ENCODE assay signal across 8 cellular contexts in the genomic region with DNA sequence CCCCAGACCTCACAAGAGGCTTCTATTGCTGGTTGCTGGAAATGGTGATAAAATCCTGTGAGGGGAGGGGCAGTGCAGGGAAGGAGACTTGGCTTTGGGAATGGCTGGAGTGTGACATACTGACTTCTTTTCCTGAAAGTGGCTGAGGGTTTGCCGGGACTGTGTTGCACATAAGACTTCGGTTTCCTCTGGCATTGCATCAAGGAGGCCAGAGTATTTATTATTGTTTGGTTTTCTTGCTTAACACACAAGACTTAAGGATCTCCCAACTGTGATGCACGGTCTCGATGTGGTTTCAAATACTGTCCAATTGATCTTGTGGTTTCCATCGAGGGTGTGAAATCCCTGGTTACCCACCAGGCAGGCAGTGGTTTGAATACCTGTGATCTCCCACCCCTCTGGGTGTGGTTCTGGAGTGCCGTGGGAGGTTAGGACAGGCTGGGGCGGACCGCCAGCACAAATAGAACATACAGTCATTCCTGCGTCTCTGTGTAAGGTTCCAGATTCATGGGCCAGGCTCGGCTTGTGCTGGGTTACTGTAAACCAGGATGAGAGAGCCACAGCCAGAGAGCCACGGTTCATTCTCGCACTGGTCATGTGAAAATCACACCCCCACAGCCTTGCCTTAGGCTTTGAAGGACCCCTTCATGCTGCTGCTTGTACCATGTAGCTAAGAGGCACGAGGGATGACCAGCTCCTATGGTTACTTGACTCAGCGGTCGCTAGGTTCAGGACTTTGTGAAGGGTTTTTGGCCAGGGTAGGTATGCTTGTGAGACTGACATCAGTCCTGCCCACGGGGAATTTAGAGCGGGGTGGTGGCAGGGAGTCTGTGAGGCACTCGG. TPM values are rescaled to one million over a fixed set of nuclear protein-coding genes. Genes with fewer than 3 reads are reported as not detected.
DNase-seq lines count a peak whose midpoint lies in the region; ATAC-seq and TF ChIP-seq lines count a peak whose summit lies in the region.

No MANE protein-coding gene starts in this region.

- DNase-seq in CD4-positive, alpha-beta T cell, result no peak
- DNase-seq in heart left ventricle (peak in 4 of 5 donors; percentile 63 to 87 (median 70)), prostate gland (ENCODE audit: low spot score) (peak; percentile 85), NCI-H526 (lab: John Stamatoyannopoulos, UW) (no peak), COLO829 (ENCODE audit: low spot score) (no peak), retina (no peak)

- H3K27me3 ChIP-seq in CD4-positive, alpha-beta T cell (ENCODE audit: control insufficient read depth, insufficient read depth, low read length), result no peaks in the 10 kb centered on the region
- H3K27me3 ChIP-seq in heart left ventricle (no peaks in the 10 kb centered on the region), prostate gland (replicated peaks; ENCODE audit: insufficient read depth) (no peaks in the 10 kb centered on the region)

- H3K4me3 ChIP-seq in heart left ventricle (peak overlapping the region in 10 of 12 donors; percentile 1 to 33 (median 15)), prostate gland (peak overlapping the region in 1 of 2 donors; percentile 20)

- peaks cover 32 to 97% (median 89%) of the 10 kb centered on the region in 12 donors for H3K4me1 ChIP-seq in heart left ventricle
- H3K4me1 ChIP-seq in prostate gland (replicated peaks), result peaks cover 40% of the 10 kb centered on the region

- CTCF ChIA-PET in CD4-positive, alpha-beta T cell (lab: Charles Lee), result interaction anchor here (0.5 kb wide), 1 partner anchor 706 kb away, joined by 4 read pairs; no protein-coding TSS in a partner anchor

- WGBS in adipose tissue, 3 donors, result 28 to 69% (median 34%) methylated on average over 18 of the region's 18 CpGs
- WGBS in heart left ventricle, 4 donors, result 12 to 22% (median 14%) methylated on average over 11 to 18 of the region's 18 CpGs
- WGBS in prostate gland, result 19% methylated on average over 18 of the region's 18 CpGs

- peaks cover 62% of the 10 kb centered on the region for H3K4me1 Mint-ChIP-seq in CD4-positive, alpha-beta T cell (ENCODE audit: low read depth)
- H3K4me1 Mint-ChIP-seq in activated T-helper 17 cell treated with anti-CD3 and anti-CD28 coated beads, Interleukin-2, amount 50 U/mL, for 72 hours, result peaks cover 32% of the 10 kb centered on the region

- no peaks in the 10 kb centered on the region for H3K9me3 Mint-ChIP-seq in CD4-positive, alpha-beta T cell
- no peaks in the 10 kb centered on the region for H3K9me3 Mint-ChIP-seq in activated T-helper 17 cell treated with anti-CD3 and anti-CD28 coated beads, Interleukin-2, amount 50 U/mL, for 72 hours

- POLR2A ChIA-PET in CD4-positive, alpha-beta T cell (lab: Charles Lee), result no interaction called here

- no peaks in the 10 kb centered on the region for H3K36me3 ChIP-seq in heart left ventricle
- no peaks in the 10 kb centered on the region for H3K36me3 ChIP-seq in prostate gland

- TF ChIP-seq CTCF in CD4-positive, alpha-beta T cell (IDR thresholded peaks at IDR 0.05), result no peak
- TF ChIP-seq CTCF in heart left ventricle (IDR thresholded peaks at IDR 0.05) (no peak), prostate gland (IDR thresholded peaks at IDR 0.05) (no peak)

- peak overlapping the region; percentile 40 for H3K27ac Mint-ChIP-seq in CD4-positive, alpha-beta T cell
- H3K27ac Mint-ChIP-seq in activated T-helper 17 cell treated with anti-CD3 and anti-CD28 coated beads, Interleukin-2, amount 50 U/mL, for 72 hours, result no peak overlapping the region

- no peak for ATAC-seq in CD4-positive, alpha-beta T cell (ENCODE audit: poor library complexity)
- ATAC-seq in heart left ventricle, result peak; percentile 79 to 81 (median 80)
- ATAC-seq in activated T-helper 17 cell treated with anti-CD3 and anti-CD28 coated beads, Interleukin-2, amount 50 U/mL, for 72 hours (replicated peaks), result no peak

- TF ChIP-seq POLR2A in heart left ventricle (IDR thresholded peaks at IDR 0.05) (peak in 1 of 2 donors; percentile 24), prostate gland (IDR thresholded peaks at IDR 0.05) (no peak)

- H3K27me3 Mint-ChIP-seq in CD4-positive, alpha-beta T cell, result no peaks in the 10 kb centered on the region
- H3K27me3 Mint-ChIP-seq in activated T-helper 17 cell treated with anti-CD3 and anti-CD28 coated beads, Interleukin-2, amount 50 U/mL, for 72 hours, result no peaks in the 10 kb centered on the region

- no peaks in the 10 kb centered on the region for H3K9me3 ChIP-seq in CD4-positive, alpha-beta T cell (ENCODE audit: control insufficient read depth, low read length)
- H3K9me3 ChIP-seq in heart left ventricle (no peaks in the 10 kb centered on the region), prostate gland (no peaks in the 10 kb centered on the region)

- peaks cover 33% of the 10 kb centered on the region for H3K36me3 Mint-ChIP-seq in CD4-positive, alpha-beta T cell (ENCODE audit: low read depth)
- peaks cover 10% of the 10 kb centered on the region for H3K36me3 Mint-ChIP-seq in activated T-helper 17 cell treated with anti-CD3 and anti-CD28 coated beads, Interleukin-2, amount 50 U/mL, for 72 hours (ENCODE audit: low read depth)

- intact Hi-C loops in CD4-positive, alpha-beta T cell (cut with DNase I, micrococcal nuclease), result no loop called here
- intact Hi-C loops in heart left ventricle (cut with DNase I) (loop anchor here in 1 of 10 donors (10.0 kb wide), 1 partner anchor 138 kb away; a partner anchor contains a TSS), prostate gland (cut with DNase I) (no loop called here)

- no peak overlapping the region for H3K27ac ChIP-seq in CD4-positive, alpha-beta T cell (ENCODE audit: low read depth, low read length)
- H3K27ac ChIP-seq in adipose tissue (ENCODE audit: low read depth, low read length) (peak overlapping the region; percentile 87), heart left ventricle (peak overlapping the region; percentile 77 to 99 (median 94)), prostate gland (peak overlapping the region; percentile 92 to 95)

- H3K4me3 Mint-ChIP-seq in CD4-positive, alpha-beta T cell, result no peak overlapping the region
- no peak overlapping the region for H3K4me3 Mint-ChIP-seq in activated T-helper 17 cell treated with anti-CD3 and anti-CD28 coated beads, Interleukin-2, amount 50 U/mL, for 72 hours

RNA-seq across cellular contexts. Expression of a gene that starts 39.2 kb away (rescaled TPM):
- 1 to 10 TPM; 6.1 to 6.5 TPM for total RNA-seq in CD4-positive, alpha-beta T cell
- polyA plus RNA-seq in adipose tissue (10 to 100 TPM; 13.4 to 64.1 (median 36.3) TPM), heart left ventricle (10 to 100 TPM; 10.7 to 28.5 TPM)
- total RNA-seq in heart left ventricle (10 to 100 TPM; 18.5 to 75.1 (median 27.6) TPM), prostate gland (100 to 1,000 TPM; 136 to 168 TPM)
- total RNA-seq in activated T-helper 17 cell treated with anti-CD3 and anti-CD28 coated beads, Interleukin-2, amount 50 U/mL, for 72 hours, result 10 to 100 TPM; 18.4 to 24.8 TPM

RNA-seq across cellular contexts. Expression of a gene that starts 54.3 kb away (rescaled TPM):
- not detected for total RNA-seq in CD4-positive, alpha-beta T cell
- polyA plus RNA-seq in adipose tissue (1 to 10 TPM in 1 of 3 donors, under 1 TPM in 2; 0.34 to 2.4 (median 0.46) TPM), heart left ventricle (not detected)
- total RNA-seq in heart left ventricle (under 1 TPM in 1 of 9 donors, not detected in 8; 0.25 TPM), prostate gland (10 to 100 TPM in 1 of 2 donors, not detected in 1; 12.8 TPM)
- not detected for total RNA-seq in activated T-helper 17 cell treated with anti-CD3 and anti-CD28 coated beads, Interleukin-2, amount 50 U/mL, for 72 hours

Comparison
In these comparisons a context has a peak if more than half of its experiments do, and no peak if none do; other contexts are left out.
1. ATAC-seq: peak in heart left ventricle (4 of 4); none in CD4-positive, alpha-beta T cell (single experiment) and activated T-helper 17 cell treated with anti-CD3 and anti-CD28 coated beads, Interleukin-2, amount 50 U/mL, for 72 hours (single experiment).
2. DNase-seq: peak in heart left ventricle (4 of 5) and prostate gland (single experiment); none in CD4-positive, alpha-beta T cell (0 of 10), NCI-H526 (0 of 2), COLO829 (single experiment) and retina (single experiment).